ENCODE assay signal across 4 cellular contexts in the genomic region with DNA sequence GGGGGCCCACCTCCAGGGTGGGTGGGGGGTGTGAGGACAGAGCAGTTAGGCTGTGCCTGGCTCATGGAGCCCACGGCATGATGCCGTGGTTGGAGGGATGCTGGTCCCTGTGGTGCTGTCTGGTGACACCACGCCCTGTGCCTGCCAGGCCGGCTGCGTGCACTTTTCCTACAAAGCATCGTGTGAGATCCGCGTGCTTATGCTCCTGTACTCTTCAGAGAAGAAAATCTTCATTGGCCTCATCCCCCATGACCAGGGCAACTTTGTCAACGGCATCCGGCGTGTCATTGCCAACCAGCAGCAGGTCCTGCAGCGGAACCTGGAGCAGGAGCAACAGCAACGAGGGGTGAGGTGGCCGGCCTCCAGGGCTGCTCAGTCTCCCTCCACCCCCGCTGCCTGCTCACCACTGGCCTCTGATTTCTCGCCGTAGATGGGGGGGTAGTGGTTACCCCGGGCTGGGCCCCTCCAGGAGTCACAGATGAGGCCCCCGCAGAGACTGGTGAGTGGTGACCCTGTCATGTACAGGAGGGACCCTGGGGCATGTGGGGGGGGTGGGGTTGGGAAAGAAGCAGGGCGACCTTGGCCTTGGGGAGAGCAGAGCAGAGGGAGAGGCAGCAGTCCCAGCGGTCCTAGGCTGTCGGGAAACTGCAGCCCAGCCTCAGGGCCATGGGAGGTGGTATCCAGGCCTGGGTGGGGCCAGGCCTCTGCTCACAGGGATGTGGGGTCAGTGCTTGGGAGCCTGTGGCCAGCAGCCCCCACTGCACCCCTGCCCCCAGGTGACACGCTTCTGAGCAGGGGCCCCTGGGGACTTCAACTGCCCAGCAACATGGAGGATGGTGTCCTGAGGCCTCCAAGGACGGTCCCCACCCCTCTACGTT.
TF ChIP-seq lines count a peak whose summit lies in the region.

No MANE protein-coding gene starts in this region.

TF ChIP-seq in SK-N-SH, 30 proteins besides CTCF, POLR2A, EP300 and RAD21 (continues in another document):
- TF ChIP-seq, protein P1, sequence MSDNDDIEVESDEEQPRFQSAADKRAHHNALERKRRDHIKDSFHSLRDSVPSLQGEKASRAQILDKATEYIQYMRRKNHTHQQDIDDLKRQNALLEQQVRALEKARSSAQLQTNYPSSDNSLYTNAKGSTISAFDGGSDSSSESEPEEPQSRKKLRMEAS (IDR thresholded peaks at IDR 0.05; ENCODE audit: low read depth) = no peak
- TF ChIP-seq TCF12 (IDR thresholded peaks at IDR 0.05) (no peak), USF1 (IDR thresholded peaks at IDR 0.05; ENCODE audit: borderline replicate concordance, low read depth) (no peak), MXI1 (IDR thresholded peaks at IDR 0.05; ENCODE audit: low read depth, low read length) (no peak), REST (IDR thresholded peaks at IDR 0.05; ENCODE audit: low read depth, low read length) (no peak), RXRA (IDR thresholded peaks at IDR 0.05; ENCODE audit: borderline replicate concordance, low read depth) (no peak), TAF1 (IDR thresholded peaks at IDR 0.05; ENCODE audit: borderline replicate concordance, low read depth, low read length) (no peak)

TF ChIP-seq in SK-N-SH treated with all-trans-retinoic acid at 6 μM for 48 hours, 23 proteins besides CTCF, POLR2A, EP300 and RAD21 (continues in another document):
- TF ChIP-seq GLIS3 (CRISPR knock-in tag; IDR thresholded peaks at IDR 0.05) = no peak
- no peak for TF ChIP-seq PPARA (CRISPR knock-in tag; IDR thresholded peaks at IDR 0.05; ENCODE audit: borderline replicate concordance)
- TF ChIP-seq ZNF8 (CRISPR knock-in tag; IDR thresholded peaks at IDR 0.05) = no peak
- no peak for TF ChIP-seq PATZ1 (CRISPR knock-in tag; IDR thresholded peaks at IDR 0.05; ENCODE audit: borderline replicate concordance)
- no peak for TF ChIP-seq ZNF70 (CRISPR knock-in tag; IDR thresholded peaks at IDR 0.05)
- TF ChIP-seq CSDC2 (CRISPR knock-in tag; IDR thresholded peaks at IDR 0.05) = no peak
- no peak for TF ChIP-seq BACH2 (CRISPR knock-in tag; IDR thresholded peaks at IDR 0.05; ENCODE audit: borderline replicate concordance)
- TF ChIP-seq, protein P2, sequence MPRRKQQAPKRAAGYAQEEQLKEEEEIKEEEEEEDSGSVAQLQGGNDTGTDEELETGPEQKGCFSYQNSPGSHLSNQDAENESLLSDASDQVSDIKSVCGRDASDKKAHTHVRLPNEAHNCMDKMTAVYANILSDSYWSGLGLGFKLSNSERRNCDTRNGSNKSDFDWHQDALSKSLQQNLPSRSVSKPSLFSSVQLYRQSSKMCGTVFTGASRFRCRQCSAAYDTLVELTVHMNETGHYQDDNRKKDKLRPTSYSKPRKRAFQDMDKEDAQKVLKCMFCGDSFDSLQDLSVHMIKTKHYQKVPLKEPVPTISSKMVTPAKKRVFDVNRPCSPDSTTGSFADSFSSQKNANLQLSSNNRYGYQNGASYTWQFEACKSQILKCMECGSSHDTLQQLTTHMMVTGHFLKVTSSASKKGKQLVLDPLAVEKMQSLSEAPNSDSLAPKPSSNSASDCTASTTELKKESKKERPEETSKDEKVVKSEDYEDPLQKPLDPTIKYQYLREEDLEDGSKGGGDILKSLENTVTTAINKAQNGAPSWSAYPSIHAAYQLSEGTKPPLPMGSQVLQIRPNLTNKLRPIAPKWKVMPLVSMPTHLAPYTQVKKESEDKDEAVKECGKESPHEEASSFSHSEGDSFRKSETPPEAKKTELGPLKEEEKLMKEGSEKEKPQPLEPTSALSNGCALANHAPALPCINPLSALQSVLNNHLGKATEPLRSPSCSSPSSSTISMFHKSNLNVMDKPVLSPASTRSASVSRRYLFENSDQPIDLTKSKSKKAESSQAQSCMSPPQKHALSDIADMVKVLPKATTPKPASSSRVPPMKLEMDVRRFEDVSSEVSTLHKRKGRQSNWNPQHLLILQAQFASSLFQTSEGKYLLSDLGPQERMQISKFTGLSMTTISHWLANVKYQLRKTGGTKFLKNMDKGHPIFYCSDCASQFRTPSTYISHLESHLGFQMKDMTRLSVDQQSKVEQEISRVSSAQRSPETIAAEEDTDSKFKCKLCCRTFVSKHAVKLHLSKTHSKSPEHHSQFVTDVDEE (CRISPR knock-in tag; IDR thresholded peaks at IDR 0.05) = no peak
- TF ChIP-seq SNAI2 (CRISPR knock-in tag; IDR thresholded peaks at IDR 0.05) = no peak
- no peak for TF ChIP-seq OSR1 (CRISPR knock-in tag; IDR thresholded peaks at IDR 0.05)

TF ChIP-seq in HepG2, 621 proteins besides CTCF, POLR2A, EP300 and RAD21:
- peak; percentile 8; the same call in 1 of the 2 replicates for TF ChIP-seq POLR2G (IDR thresholded peaks at IDR 0.05; ENCODE audit: low read depth, low read length)
- TF ChIP-seq PATZ1 (CRISPR knock-in tag; IDR thresholded peaks at IDR 0.05) = peak; percentile 41; the same call in 1 of the 2 replicates
- TF ChIP-seq AGO1 (IDR thresholded peaks at IDR 0.05; ENCODE audit: low read depth, low read length, poor library complexity, severe bottlenecking) = peak; percentile 56
- TF ChIP-seq GZF1 (CRISPR knock-in tag; IDR thresholded peaks at IDR 0.05) = no peak
- TF ChIP-seq ZNF740 (CRISPR knock-in tag; IDR thresholded peaks at IDR 0.05) = peak; percentile 20; the same call in 1 of the 2 replicates
- peak; percentile 68 for TF ChIP-seq RBFOX2 (IDR thresholded peaks at IDR 0.05; ENCODE audit: low read depth, low read length)
- TF ChIP-seq ZNF326 (CRISPR knock-in tag; IDR thresholded peaks at IDR 0.05; ENCODE audit: borderline replicate concordance) = no peak
- peak; percentile 70 for TF ChIP-seq AGO2 (optimal IDR thresholded peaks at IDR 0.05; ENCODE audit: low read depth, low read length)

TF ChIP-seq in GM12891, 5 proteins besides CTCF, POLR2A, EP300 and RAD21:
- TF ChIP-seq POLR2AphosphoS5 (IDR thresholded peaks at IDR 0.05; ENCODE audit: low read depth, low read length) = no peak; the same call in 1 of the 2 replicates
- no peak for TF ChIP-seq SPI1 (IDR thresholded peaks at IDR 0.05; ENCODE audit: low read depth, low read length)
- no peak for TF ChIP-seq TAF1 (IDR thresholded peaks at IDR 0.05; ENCODE audit: low read depth, low read length)
- TF ChIP-seq PAX5 (IDR thresholded peaks at IDR 0.05; ENCODE audit: insufficient read depth, low read length, severe bottlenecking) = no peak
- TF ChIP-seq POU2F2 (IDR thresholded peaks at IDR 0.05; ENCODE audit: low read depth, low read length) = no peak
